Comparison of ENCODE assay signal across 9 cellular contexts in genomic region chrX:150574824-150575409, GRCh38. TPM values are rescaled to one million over a fixed set of nuclear protein-coding genes. Genes with fewer than 3 reads are reported as not detected.
A peak's percentile ranks its signal among the peaks of the same experiment; 100 is the strongest.
DNase-seq lines count a peak whose midpoint lies in the region; ATAC-seq and TF ChIP-seq lines count a peak whose summit lies in the region.
"Had no signal": no experiment of that assay in that cellular context is flagged by ENCODE, and none has a peak within 500 bp of the region (broad histone marks: within the 10 kb centered on the region; RNA-seq: fewer than 3 reads in every experiment).

No MANE protein-coding gene starts in this region.

- H3K9me3 Mint-ChIP-seq in osteocyte (ENCODE audit: unreplicated experiment) = peaks cover 8% of the 10 kb centered on the region

- no peaks in the 10 kb centered on the region for H3K9me3 ChIP-seq in SK-N-MC (ENCODE audit: low read depth, low read length)

- no peaks in the 10 kb centered on the region for H3K36me3 ChIP-seq in SK-N-MC (ENCODE audit: insufficient read depth, low read length)

- DNase-seq in SK-N-MC (ENCODE audit: low read depth, low spot score) (no peak), osteocyte (ENCODE audit: extremely low spot score, unreplicated experiment) (no peak), HK-2 (ENCODE audit: unreplicated experiment) (no peak), NCI-H2171 treated with DMSO at 0.1 percent for 48 hours (lab: John Stamatoyannopoulos, UW) (no peak), NCI-H1436 (lab: John Stamatoyannopoulos, UW) (no peak)
- DNase-seq: NCI-H2081 had no signal

- no peak overlapping the region for H3K4me3 Mint-ChIP-seq in osteocyte (ENCODE audit: unreplicated experiment)

- TF ChIP-seq CTCF in osteocyte (IDR thresholded peaks at IDR 0.05) = no peak

- peak overlapping the region; percentile 82 for H3K27ac ChIP-seq in SK-N-MC
- H3K27ac ChIP-seq: parathyroid adenoma had no signal

- peak overlapping the region; percentile 68 for H3K27ac Mint-ChIP-seq in osteocyte (ENCODE audit: unreplicated experiment)

- no peak overlapping the region for H3K9ac ChIP-seq in SK-N-MC (ENCODE audit: insufficient read length)
- H3K9ac ChIP-seq: parathyroid adenoma had no signal

- H3K4me1 Mint-ChIP-seq in osteocyte (ENCODE audit: unreplicated experiment) = peaks cover 46% of the 10 kb centered on the region

- no peaks in the 10 kb centered on the region for H3K36me3 Mint-ChIP-seq in osteocyte (ENCODE audit: unreplicated experiment)

- H3K27me3 Mint-ChIP-seq in osteocyte (ENCODE audit: unreplicated experiment) = no peaks in the 10 kb centered on the region

- ATAC-seq in GM18870 (IDR thresholded peaks at IDR 0.05; ENCODE audit: unreplicated experiment) = peak; percentile 63
- peak; percentile 65 for ATAC-seq in HG02610 (IDR thresholded peaks at IDR 0.05; ENCODE audit: unreplicated experiment)

- peak overlapping the region; percentile 45 for H3K4me3 ChIP-seq in SK-N-MC

RNA-seq across cellular contexts. Expression of gene MTM1, which starts 6.5 kb away (rescaled TPM):
- 6.7 and 10.2 TPM in 2 replicates for total RNA-seq in osteocyte
